In the genomic region with DNA sequence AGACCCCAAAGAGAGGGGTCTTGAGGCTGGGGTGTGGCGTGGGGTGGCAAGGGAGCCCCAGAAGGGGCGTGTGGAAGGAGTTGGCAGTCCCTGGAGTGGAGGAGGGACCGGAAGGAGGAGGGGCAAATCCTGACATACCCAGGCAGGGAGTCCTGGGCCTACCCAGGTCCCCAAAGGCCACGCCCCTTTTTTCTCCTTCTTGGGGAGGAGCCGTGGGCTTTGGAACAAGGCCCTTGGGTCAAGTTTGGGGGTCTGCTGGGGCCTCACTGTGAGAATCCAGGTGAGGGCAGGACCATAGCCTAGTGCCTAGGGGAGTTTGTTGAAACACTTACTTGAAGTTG, we compare ENCODE assay signal across 9 cellular contexts. TPM values are rescaled to one million over a fixed set of nuclear protein-coding genes. Genes with fewer than 3 reads are reported as not detected.
DNase-seq lines count a peak whose midpoint lies in the region; ATAC-seq and TF ChIP-seq lines count a peak whose summit lies in the region.
"Had no signal": no experiment of that assay in that cellular context is flagged by ENCODE, and none has a peak within 500 bp of the region (broad histone marks: within the 10 kb centered on the region; RNA-seq: fewer than 3 reads in every experiment).

No MANE protein-coding gene starts in this region.

- DNase-seq in HAP-1 (ENCODE audit: low spot score in 2 of 2), result peak; percentile 49 to 83
- DNase-seq in adrenal gland, result peak; percentile 80 to 86 (median 84)
- DNase-seq in islet precursor cell, result peak; percentile 65
- peak; percentile 72 for DNase-seq in stomach
- no peak for DNase-seq in hippocampal formation (lab: John Stamatoyannopoulos, UW)
- DNase-seq in NAMALWA (ENCODE audit: low spot score), result no peak
- DNase-seq in stimulated activated naive CD8-positive, alpha-beta T cell treated with anti-CD3 and anti-CD28 coated beads, Interleukin-15, Interleukin-2, amounts not matched to agents 100 U/mL and 50 U/mL, for 24 hours, result no peak
- DNase-seq: KG1 had no signal

- H3K27me3 ChIP-seq in HAP-1 (ENCODE audit: low read depth) (no peaks in the 10 kb centered on the region), adrenal gland (no peaks in the 10 kb centered on the region), stomach (peaks cover 0 to 60% (median 21%) of the 10 kb centered on the region in 3 donors)

- H3K36me3 ChIP-seq in HAP-1 (replicated peaks) (no peaks in the 10 kb centered on the region), adrenal gland (replicated peaks in 1 of 2) (no peaks in the 10 kb centered on the region), stomach (no peaks in the 10 kb centered on the region)

- peaks cover 49% of the 10 kb centered on the region for H3K4me1 ChIP-seq in HAP-1
- peaks cover 58 to 69% of the 10 kb centered on the region in 2 donors for H3K4me1 ChIP-seq in adrenal gland (replicated peaks in 1 of 2)
- H3K4me1 ChIP-seq in stomach, result peaks cover 68 to 81% (median 76%) of the 10 kb centered on the region in 4 donors

- intact Hi-C loops in adrenal gland (cut with DNase I), result loop anchor here (5.0 kb wide), 1 partner anchor 53 kb away; no protein-coding TSS in a partner anchor
- intact Hi-C loops in stomach (cut with DNase I; ENCODE audit: low total_unique reads), result loop anchor here (10.0 kb wide), 1 partner anchor 55 kb away; no protein-coding TSS in a partner anchor

- H3K9me3 ChIP-seq in HAP-1 (no peaks in the 10 kb centered on the region; the same call in 1 of the 2 replicates), adrenal gland (replicated peaks in 1 of 3) (no peaks in the 10 kb centered on the region), stomach (no peaks in the 10 kb centered on the region)

- peak overlapping the region; percentile 78 to 99 (median 94) for H3K27ac ChIP-seq in adrenal gland
- peak overlapping the region; percentile 88 to 94 (median 92) for H3K27ac ChIP-seq in stomach

- ATAC-seq in GM21515 (IDR thresholded peaks at IDR 0.05; ENCODE audit: unreplicated experiment), result no peak
- no peak for ATAC-seq in stimulated activated naive CD8-positive, alpha-beta T cell treated with anti-CD3 and anti-CD28 coated beads, Interleukin-15, Interleukin-2, amounts not matched to agents 100 U/mL and 50 U/mL, for 24 hours

- no peak for TF ChIP-seq POLR2A in adrenal gland (IDR thresholded peaks at IDR 0.05)
- TF ChIP-seq POLR2A in stomach (IDR thresholded peaks at IDR 0.05), result no peak

- H3K4me3 ChIP-seq in HAP-1, result no peak overlapping the region
- peak overlapping the region in 2 of 4 donors; percentile 48 to 64 for H3K4me3 ChIP-seq in adrenal gland
- peak overlapping the region; percentile 60 to 69 (median 66) for H3K4me3 ChIP-seq in stomach

- TF ChIP-seq CTCF in adrenal gland (IDR thresholded peaks at IDR 0.05), result no peak
- no peak for TF ChIP-seq CTCF in stomach (IDR thresholded peaks at IDR 0.05)

- in situ Hi-C loops in HAP-1 (cut with MboI; ENCODE audit: low sequenced_read_pairs), result no loop called here

- no peak for TF ChIP-seq EP300 in stomach (IDR thresholded peaks at IDR 0.05)

- 10 to 23% (median 15%) methylated on average over 3 to 5 of the region's 5 CpGs for WGBS in adrenal gland, 4 donors
- WGBS in stomach, 5 donors, result 5 to 20% (median 13%) methylated on average over 5 of the region's 5 CpGs

RNA-seq across cellular contexts. Expression of a gene that starts 1.2 kb away (rescaled TPM):
- 100 to 1,000 TPM in 5 of 8 donors, 10 to 100 TPM in 3; 62.7 to 147 (median 105) TPM for total RNA-seq in adrenal gland
- polyA plus RNA-seq in adrenal gland, result 100 to 1,000 TPM in 2 of 3 donors, 10 to 100 TPM in 1; 46.4 to 194 (median 147) TPM
- 100 to 1,000 TPM in 1 of 5 donors, 10 to 100 TPM in 4; 11.6 to 105 (median 22.5) TPM for total RNA-seq in stomach
- polyA plus RNA-seq in stomach, result 10 to 100 TPM; 27.4 to 43.5 (median 38.6) TPM

RNA-seq across cellular contexts. Expression of a gene that starts 17.4 kb away (rescaled TPM):
- 10 to 100 TPM; 42.9 to 84.1 (median 63.2) TPM for total RNA-seq in adrenal gland
- 10 to 100 TPM; 15.8 to 87.8 (median 58.7) TPM for polyA plus RNA-seq in adrenal gland
- total RNA-seq in stomach, result 100 to 1,000 TPM in 1 of 5 donors, 10 to 100 TPM in 4; 12.8 to 100 (median 66.9) TPM
- polyA plus RNA-seq in stomach, result 10 to 100 TPM in 2 of 3 donors, 1 to 10 TPM in 1; 5.8 to 15.5 (median 13.8) TPM

RNA-seq across cellular contexts. Expression of a gene that starts 22.7 kb away (rescaled TPM):
- 100 to 1,000 TPM in 1 of 8 donors, 10 to 100 TPM in 7; 20.8 to 110 (median 31.0) TPM for total RNA-seq in adrenal gland
- 10 to 100 TPM; 15.6 to 36.9 (median 16.1) TPM for polyA plus RNA-seq in adrenal gland
- total RNA-seq in stomach, result 10 to 100 TPM in 3 of 5 donors, 1 to 10 TPM in 2; 5.2 to 28.0 (median 13.4) TPM
- polyA plus RNA-seq in stomach, result 10 to 100 TPM; 14.3 to 16.3 (median 16.1) TPM

RNA-seq across cellular contexts. Expression of a gene that starts 39.4 kb away (rescaled TPM):
- not detected for total RNA-seq in adrenal gland
- polyA plus RNA-seq in adrenal gland, result not detected
- not detected for total RNA-seq in stomach
- polyA plus RNA-seq in stomach, result not detected

Comparison
In these comparisons a context has a peak if more than half of its experiments do, and no peak if none do; other contexts are left out.
1. DNase-seq: peak in HAP-1 (2 of 2), adrenal gland (7 of 7), islet precursor cell (single experiment) and stomach (single experiment); none in hippocampal formation (0 of 2), NAMALWA (single experiment) and stimulated activated naive CD8-positive, alpha-beta T cell treated with anti-CD3 and anti-CD28 coated beads, Interleukin-15, Interleukin-2, amounts not matched to agents 100 U/mL and 50 U/mL, for 24 hours (single experiment).